34 cellular contexts compared by ENCODE assay signal in genomic region chrX:19909761-19910160, GRCh38.
"Had no signal": no experiment of that assay in that cellular context is flagged by ENCODE, and none has a peak within 500 bp of the region (broad histone marks: within the 10 kb centered on the region; RNA-seq: fewer than 3 reads in every experiment).

No MANE protein-coding gene starts in this region.

- H3K4me3 ChIP-seq: MG63 had no signal

- DNase-seq: Karpas-422, Kasumi-1, KG1, MG63, MM.1S, MV-4-11, NCI-H1048, NCI-H1092, NCI-H1092 treated with DMSO at 0.1 percent for 48 hours, NCI-H1105, NCI-H1105 treated with DMSO at 0.1 percent for 48 hours, NCI-H1417, NCI-H1436, NCI-H1436 treated with DMSO at 0.1 percent for 48 hours, NCI-H146, NCI-H1694 treated with DMSO at 0.1 percent for 48 hours, NCI-H187, NCI-H187 treated with DMSO at 0.1 percent for 48 hours, NCI-H1930, NCI-H2029, NCI-H2029 treated with DMSO at 0.1 percent for 48 hours, NCI-H2081, NCI-H2081 treated with DMSO at 0.1 percent for 48 hours, NCI-H2107, NCI-H2171, NCI-H2171 treated with DMSO at 0.1 percent for 48 hours, NCI-H2227 treated with DMSO at 0.1 percent for 48 hours, NCI-H226, NCI-H345, NCI-H446, NCI-H446 treated with DMSO at 0.1 percent for 48 hours, NCI-H510A, NCI-H510A treated with DMSO at 0.1 percent for 48 hours had no signal

- H3K36me3 ChIP-seq: MG63 had no signal

- H3K27ac ChIP-seq: KMS-11 had no signal

- H3K27me3 ChIP-seq: MG63 had no signal

- H3K4me2 ChIP-seq: KMS-11 had no signal

- H3K9ac ChIP-seq: KMS-11 had no signal

- H3K9me3 ChIP-seq: MG63 had no signal
